1 cellular context compared by ENCODE assay signal in the genomic region with DNA sequence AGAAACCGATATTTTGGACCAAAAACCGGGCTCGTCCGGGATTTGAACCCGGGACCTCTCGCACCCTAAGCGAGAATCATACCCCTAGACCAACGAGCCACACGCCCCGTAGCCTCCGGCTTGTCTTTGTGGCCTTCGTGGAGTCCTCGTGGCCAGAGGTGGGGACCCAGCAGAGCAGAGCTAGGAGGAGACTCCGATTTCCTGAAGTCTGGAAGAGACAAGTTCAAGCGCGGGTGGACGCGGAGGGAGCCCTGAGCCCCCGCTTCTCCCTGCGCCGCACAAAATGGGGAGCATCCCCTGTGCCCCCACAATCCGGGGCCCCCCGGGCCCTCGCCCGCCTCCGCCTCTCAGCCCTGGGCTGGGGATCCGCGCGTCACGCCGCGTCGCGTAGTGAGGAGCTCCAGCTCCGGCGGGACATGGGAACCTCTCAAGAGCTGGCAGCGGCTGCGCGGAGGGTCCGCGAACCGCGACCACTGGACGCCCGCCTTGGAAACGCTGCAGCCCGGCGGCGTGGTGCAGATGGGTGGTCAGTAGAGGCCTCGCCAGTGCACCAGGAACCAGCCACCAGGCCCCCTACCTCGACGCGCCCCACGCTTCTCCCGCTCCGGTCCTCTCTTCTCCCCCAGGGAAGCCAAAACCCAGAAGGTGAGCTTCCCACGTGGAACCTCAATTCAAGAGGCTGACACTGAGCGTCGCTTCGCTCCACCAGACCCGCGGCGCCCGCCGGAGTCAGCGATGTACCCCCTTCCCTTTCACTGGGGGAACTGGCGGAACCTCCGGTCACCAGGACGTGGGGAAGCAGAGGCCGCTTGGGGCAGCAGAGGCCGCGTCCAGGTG.
TF ChIP-seq lines count a peak whose summit lies in the region.

No MANE protein-coding gene starts in this region.

TF ChIP-seq in HEK293, 187 proteins besides CTCF, POLR2A, EP300 and RAD21 (continued from another document and continues in another):
- TF ChIP-seq, protein P1, sequence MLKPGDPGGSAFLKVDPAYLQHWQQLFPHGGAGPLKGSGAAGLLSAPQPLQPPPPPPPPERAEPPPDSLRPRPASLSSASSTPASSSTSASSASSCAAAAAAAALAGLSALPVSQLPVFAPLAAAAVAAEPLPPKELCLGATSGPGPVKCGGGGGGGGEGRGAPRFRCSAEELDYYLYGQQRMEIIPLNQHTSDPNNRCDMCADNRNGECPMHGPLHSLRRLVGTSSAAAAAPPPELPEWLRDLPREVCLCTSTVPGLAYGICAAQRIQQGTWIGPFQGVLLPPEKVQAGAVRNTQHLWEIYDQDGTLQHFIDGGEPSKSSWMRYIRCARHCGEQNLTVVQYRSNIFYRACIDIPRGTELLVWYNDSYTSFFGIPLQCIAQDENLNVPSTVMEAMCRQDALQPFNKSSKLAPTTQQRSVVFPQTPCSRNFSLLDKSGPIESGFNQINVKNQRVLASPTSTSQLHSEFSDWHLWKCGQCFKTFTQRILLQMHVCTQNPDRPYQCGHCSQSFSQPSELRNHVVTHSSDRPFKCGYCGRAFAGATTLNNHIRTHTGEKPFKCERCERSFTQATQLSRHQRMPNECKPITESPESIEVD (tag by site-specific recombination; IDR thresholded peaks at IDR 0.05), result no peak
- no peak for TF ChIP-seq ZNF394 (tag by site-specific recombination; IDR thresholded peaks at IDR 0.05; ENCODE audit: borderline replicate concordance)
- TF ChIP-seq ZSCAN23 (tag by site-specific recombination; IDR thresholded peaks at IDR 0.05), result 0 out of 2 replicates have a peak, but pooled peaks have one; percentile 53
- peak; percentile 58; the same call in 1 of the 2 replicates for TF ChIP-seq ZFP37 (tag by site-specific recombination; IDR thresholded peaks at IDR 0.05)
- no peak for TF ChIP-seq ZNF555 (tag by site-specific recombination; conservative IDR thresholded peaks at IDR 0.05)
- peak; percentile 71 for TF ChIP-seq ZNF24 (tag by site-specific recombination; IDR thresholded peaks at IDR 0.05)
- TF ChIP-seq BCL11A (tag by site-specific recombination; IDR thresholded peaks at IDR 0.05; ENCODE audit: low read depth), result no peak
- TF ChIP-seq ZNF501 (tag by site-specific recombination; IDR thresholded peaks at IDR 0.05), result 0 out of 2 replicates have a peak, but pooled peaks have one; percentile 8
- TF ChIP-seq ZNF843 (tag by site-specific recombination; IDR thresholded peaks at IDR 0.05), result no peak
- TF ChIP-seq ZBTB8A (tag by site-specific recombination; IDR thresholded peaks at IDR 0.05), result peak; percentile 70
- TF ChIP-seq, protein P2, sequence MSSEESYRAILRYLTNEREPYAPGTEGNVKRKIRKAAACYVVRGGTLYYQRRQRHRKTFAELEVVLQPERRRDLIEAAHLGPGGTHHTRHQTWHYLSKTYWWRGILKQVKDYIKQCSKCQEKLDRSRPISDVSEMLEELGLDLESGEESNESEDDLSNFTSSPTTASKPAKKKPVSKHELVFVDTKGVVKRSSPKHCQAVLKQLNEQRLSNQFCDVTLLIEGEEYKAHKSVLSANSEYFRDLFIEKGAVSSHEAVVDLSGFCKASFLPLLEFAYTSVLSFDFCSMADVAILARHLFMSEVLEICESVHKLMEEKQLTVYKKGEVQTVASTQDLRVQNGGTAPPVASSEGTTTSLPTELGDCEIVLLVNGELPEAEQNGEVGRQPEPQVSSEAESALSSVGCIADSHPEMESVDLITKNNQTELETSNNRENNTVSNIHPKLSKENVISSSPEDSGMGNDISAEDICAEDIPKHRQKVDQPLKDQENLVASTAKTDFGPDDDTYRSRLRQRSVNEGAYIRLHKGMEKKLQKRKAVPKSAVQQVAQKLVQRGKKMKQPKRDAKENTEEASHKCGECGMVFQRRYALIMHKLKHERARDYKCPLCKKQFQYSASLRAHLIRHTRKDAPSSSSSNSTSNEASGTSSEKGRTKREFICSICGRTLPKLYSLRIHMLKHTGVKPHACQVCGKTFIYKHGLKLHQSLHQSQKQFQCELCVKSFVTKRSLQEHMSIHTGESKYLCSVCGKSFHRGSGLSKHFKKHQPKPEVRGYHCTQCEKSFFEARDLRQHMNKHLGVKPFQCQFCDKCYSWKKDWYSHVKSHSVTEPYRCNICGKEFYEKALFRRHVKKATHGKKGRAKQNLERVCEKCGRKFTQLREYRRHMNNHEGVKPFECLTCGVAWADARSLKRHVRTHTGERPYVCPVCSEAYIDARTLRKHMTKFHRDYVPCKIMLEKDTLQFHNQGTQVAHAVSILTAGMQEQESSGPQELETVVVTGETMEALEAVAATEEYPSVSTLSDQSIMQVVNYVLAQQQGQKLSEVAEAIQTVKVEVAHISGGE (tag by site-specific recombination; conservative IDR thresholded peaks at IDR 0.05; ENCODE audit: low read depth), result peak; percentile 39
- TF ChIP-seq SP3 (tag by site-specific recombination; IDR thresholded peaks at IDR 0.05), result peak; percentile 23; the same call in 1 of the 2 replicates
- TF ChIP-seq ZFP69B (tag by site-specific recombination; IDR thresholded peaks at IDR 0.05), result peak; percentile 66; the same call in 1 of the 2 replicates
- TF ChIP-seq, protein P3, sequence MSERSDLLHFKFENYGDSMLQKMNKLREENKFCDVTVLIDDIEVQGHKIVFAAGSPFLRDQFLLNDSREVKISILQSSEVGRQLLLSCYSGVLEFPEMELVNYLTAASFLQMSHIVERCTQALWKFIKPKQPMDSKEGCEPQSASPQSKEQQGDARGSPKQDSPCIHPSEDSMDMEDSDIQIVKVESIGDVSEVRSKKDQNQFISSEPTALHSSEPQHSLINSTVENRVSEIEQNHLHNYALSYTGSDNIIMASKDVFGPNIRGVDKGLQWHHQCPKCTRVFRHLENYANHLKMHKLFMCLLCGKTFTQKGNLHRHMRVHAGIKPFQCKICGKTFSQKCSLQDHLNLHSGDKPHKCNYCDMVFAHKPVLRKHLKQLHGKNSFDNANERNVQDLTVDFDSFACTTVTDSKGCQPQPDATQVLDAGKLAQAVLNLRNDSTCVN (tag by site-specific recombination; optimal IDR thresholded peaks at IDR 0.05), result peak; percentile 69
- no peak for TF ChIP-seq ZNF133 (tag by site-specific recombination; IDR thresholded peaks at IDR 0.05)
- peak; percentile 58 for TF ChIP-seq ZXDB (tag by site-specific recombination; IDR thresholded peaks at IDR 0.05)
- no peak for TF ChIP-seq RBAK (tag by site-specific recombination; IDR thresholded peaks at IDR 0.05)
- TF ChIP-seq ZNF610 (tag by site-specific recombination; IDR thresholded peaks at IDR 0.05; ENCODE audit: borderline replicate concordance), result no peak
- peak; percentile 74; the same call in 1 of the 2 replicates for TF ChIP-seq ZBTB48 (tag by site-specific recombination; IDR thresholded peaks at IDR 0.05)
- peak; percentile 7; the same call in 1 of the 2 replicates for TF ChIP-seq ZBTB7A (tag by site-specific recombination; IDR thresholded peaks at IDR 0.05; ENCODE audit: low read depth)
- TF ChIP-seq KLF8 (tag by site-specific recombination; IDR thresholded peaks at IDR 0.05), result peak; percentile 44; the same call in 1 of the 2 replicates
- TF ChIP-seq, protein P4, sequence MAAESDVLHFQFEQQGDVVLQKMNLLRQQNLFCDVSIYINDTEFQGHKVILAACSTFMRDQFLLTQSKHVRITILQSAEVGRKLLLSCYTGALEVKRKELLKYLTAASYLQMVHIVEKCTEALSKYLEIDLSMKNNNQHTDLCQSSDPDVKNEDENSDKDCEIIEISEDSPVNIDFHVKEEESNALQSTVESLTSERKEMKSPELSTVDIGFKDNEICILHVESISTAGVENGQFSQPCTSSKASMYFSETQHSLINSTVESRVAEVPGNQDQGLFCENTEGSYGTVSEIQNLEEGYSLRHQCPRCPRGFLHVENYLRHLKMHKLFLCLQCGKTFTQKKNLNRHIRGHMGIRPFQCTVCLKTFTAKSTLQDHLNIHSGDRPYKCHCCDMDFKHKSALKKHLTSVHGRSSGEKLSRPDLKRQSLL (tag by site-specific recombination; IDR thresholded peaks at IDR 0.05), result peak; percentile 22
- TF ChIP-seq, protein P5, sequence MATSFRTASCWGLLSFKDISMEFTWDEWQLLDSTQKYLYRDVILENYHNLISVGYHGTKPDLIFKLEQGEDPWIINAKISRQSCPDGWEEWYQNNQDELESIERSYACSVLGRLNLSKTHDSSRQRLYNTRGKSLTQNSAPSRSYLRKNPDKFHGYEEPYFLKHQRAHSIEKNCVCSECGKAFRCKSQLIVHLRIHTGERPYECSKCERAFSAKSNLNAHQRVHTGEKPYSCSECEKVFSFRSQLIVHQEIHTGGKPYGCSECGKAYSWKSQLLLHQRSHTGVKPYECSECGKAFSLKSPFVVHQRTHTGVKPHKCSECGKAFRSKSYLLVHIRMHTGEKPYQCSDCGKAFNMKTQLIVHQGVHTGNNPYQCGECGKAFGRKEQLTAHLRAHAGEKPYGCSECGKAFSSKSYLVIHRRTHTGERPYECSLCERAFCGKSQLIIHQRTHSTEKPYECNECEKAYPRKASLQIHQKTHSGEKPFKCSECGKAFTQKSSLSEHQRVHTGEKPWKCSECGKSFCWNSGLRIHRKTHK (tag by site-specific recombination; IDR thresholded peaks at IDR 0.05), result no peak
- TF ChIP-seq ZNF48 (tag by site-specific recombination; IDR thresholded peaks at IDR 0.05), result no peak
- peak; percentile 57; the same call in 1 of the 2 replicates for TF ChIP-seq ZNF341 (tag by site-specific recombination; IDR thresholded peaks at IDR 0.05; ENCODE audit: low read depth)
- TF ChIP-seq, protein P6, sequence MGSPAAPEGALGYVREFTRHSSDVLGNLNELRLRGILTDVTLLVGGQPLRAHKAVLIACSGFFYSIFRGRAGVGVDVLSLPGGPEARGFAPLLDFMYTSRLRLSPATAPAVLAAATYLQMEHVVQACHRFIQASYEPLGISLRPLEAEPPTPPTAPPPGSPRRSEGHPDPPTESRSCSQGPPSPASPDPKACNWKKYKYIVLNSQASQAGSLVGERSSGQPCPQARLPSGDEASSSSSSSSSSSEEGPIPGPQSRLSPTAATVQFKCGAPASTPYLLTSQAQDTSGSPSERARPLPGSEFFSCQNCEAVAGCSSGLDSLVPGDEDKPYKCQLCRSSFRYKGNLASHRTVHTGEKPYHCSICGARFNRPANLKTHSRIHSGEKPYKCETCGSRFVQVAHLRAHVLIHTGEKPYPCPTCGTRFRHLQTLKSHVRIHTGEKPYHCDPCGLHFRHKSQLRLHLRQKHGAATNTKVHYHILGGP (tag by site-specific recombination; IDR thresholded peaks at IDR 0.05), result no peak
- TF ChIP-seq ZNF354C (tag by site-specific recombination; IDR thresholded peaks at IDR 0.05; ENCODE audit: borderline replicate concordance, low read depth), result no peak
- TF ChIP-seq, protein P7, sequence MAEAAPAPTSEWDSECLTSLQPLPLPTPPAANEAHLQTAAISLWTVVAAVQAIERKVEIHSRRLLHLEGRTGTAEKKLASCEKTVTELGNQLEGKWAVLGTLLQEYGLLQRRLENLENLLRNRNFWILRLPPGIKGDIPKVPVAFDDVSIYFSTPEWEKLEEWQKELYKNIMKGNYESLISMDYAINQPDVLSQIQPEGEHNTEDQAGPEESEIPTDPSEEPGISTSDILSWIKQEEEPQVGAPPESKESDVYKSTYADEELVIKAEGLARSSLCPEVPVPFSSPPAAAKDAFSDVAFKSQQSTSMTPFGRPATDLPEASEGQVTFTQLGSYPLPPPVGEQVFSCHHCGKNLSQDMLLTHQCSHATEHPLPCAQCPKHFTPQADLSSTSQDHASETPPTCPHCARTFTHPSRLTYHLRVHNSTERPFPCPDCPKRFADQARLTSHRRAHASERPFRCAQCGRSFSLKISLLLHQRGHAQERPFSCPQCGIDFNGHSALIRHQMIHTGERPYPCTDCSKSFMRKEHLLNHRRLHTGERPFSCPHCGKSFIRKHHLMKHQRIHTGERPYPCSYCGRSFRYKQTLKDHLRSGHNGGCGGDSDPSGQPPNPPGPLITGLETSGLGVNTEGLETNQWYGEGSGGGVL (tag by site-specific recombination; IDR thresholded peaks at IDR 0.05), result 0 out of 2 replicates have a peak, but pooled peaks have one; percentile 41
- TF ChIP-seq ZNF248 (tag by site-specific recombination; IDR thresholded peaks at IDR 0.05), result no peak
- peak; percentile 52; the same call in 1 of the 2 replicates for TF ChIP-seq KLF10 (tag by site-specific recombination; IDR thresholded peaks at IDR 0.05)
- TF ChIP-seq ZSCAN30 (tag by site-specific recombination; IDR thresholded peaks at IDR 0.05), result peak; percentile 54; the same call in 1 of the 2 replicates
- TF ChIP-seq, protein P8, sequence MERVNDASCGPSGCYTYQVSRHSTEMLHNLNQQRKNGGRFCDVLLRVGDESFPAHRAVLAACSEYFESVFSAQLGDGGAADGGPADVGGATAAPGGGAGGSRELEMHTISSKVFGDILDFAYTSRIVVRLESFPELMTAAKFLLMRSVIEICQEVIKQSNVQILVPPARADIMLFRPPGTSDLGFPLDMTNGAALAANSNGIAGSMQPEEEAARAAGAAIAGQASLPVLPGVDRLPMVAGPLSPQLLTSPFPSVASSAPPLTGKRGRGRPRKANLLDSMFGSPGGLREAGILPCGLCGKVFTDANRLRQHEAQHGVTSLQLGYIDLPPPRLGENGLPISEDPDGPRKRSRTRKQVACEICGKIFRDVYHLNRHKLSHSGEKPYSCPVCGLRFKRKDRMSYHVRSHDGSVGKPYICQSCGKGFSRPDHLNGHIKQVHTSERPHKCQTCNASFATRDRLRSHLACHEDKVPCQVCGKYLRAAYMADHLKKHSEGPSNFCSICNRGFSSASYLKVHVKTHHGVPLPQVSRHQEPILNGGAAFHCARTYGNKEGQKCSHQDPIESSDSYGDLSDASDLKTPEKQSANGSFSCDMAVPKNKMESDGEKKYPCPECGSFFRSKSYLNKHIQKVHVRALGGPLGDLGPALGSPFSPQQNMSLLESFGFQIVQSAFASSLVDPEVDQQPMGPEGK (tag by site-specific recombination; IDR thresholded peaks at IDR 0.05), result peak; percentile 82
- no peak for TF ChIP-seq EGR2 (tag by site-specific recombination; IDR thresholded peaks at IDR 0.05; ENCODE audit: low read depth)
- peak; percentile 60 for TF ChIP-seq SP7 (tag by site-specific recombination; IDR thresholded peaks at IDR 0.05)
- TF ChIP-seq, protein P9, sequence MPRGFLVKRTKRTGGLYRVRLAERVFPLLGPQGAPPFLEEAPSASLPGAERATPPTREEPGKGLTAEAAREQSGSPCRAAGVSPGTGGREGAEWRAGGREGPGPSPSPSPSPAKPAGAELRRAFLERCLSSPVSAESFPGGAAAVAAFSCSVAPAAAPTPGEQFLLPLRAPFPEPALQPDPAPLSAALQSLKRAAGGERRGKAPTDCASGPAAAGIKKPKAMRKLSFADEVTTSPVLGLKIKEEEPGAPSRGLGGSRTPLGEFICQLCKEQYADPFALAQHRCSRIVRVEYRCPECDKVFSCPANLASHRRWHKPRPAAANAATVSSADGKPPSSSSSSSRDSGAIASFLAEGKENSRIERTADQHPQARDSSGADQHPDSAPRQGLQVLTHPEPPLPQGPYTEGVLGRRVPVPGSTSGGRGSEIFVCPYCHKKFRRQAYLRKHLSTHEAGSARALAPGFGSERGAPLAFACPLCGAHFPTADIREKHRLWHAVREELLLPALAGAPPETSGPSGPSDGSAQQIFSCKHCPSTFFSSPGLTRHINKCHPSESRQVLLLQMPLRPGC (tag by site-specific recombination; IDR thresholded peaks at IDR 0.05), result no peak
- no peak for TF ChIP-seq ZNF626 (tag by site-specific recombination; IDR thresholded peaks at IDR 0.05)
- no peak for TF ChIP-seq KLF9 (tag by site-specific recombination; IDR thresholded peaks at IDR 0.05; ENCODE audit: low read depth)
- peak; percentile 58; the same call in 1 of the 2 replicates for TF ChIP-seq YY1 (tag by site-specific recombination; IDR thresholded peaks at IDR 0.05)
